ENCODE assay signal across 22 cellular contexts in the genomic region with DNA sequence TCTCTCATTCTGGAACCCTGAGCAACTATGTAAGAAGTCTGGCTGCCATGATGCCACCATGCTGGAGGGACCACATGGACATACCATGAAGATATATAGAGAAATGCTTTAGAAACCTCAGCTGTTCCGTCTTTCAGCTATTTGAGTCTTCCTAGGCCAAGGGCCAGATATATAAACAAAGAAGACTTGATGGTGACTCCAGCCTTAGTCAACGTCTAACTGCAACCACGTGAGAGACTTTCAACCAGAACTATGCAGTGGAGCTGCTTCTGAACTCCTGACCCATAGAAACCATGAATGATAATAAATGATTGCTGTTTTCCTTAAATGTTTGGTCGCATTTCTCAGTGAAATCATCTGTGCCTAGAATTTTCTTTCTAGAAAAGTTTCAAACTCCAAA. TPM values are rescaled to one million over a fixed set of nuclear protein-coding genes. Genes with fewer than 3 reads are reported as not detected.
DNase-seq lines count a peak whose midpoint lies in the region; ATAC-seq and TF ChIP-seq lines count a peak whose summit lies in the region.
"Had no signal": no experiment of that assay in that cellular context is flagged by ENCODE, and none has a peak within 500 bp of the region (broad histone marks: within the 10 kb centered on the region; RNA-seq: fewer than 3 reads in every experiment).

No MANE protein-coding gene starts in this region.

- ATAC-seq in HCT116 = no peak
- no peak for ATAC-seq in GM21367 (IDR thresholded peaks at IDR 0.05; ENCODE audit: unreplicated experiment)
- ATAC-seq: activated T-cell treated with anti-CD3 and anti-CD28 coated beads, Interleukin-2, amount 50 U/mL, for 4 hours; Right ventricle myocardium inferior had no signal

- RAD21 ChIA-PET in HCT116 (lab: Charles Lee; ENCODE audit: low non-redundant PET in 1 of 2, low total read pairs in 2 of 2, uncharacterized antibody in 2 of 2, unreplicated experiment in 2 of 2) = no interaction called here

- no peaks in the 10 kb centered on the region for H3K79me2 ChIP-seq in HCT116 (ENCODE audit: insufficient read depth, low read length)

- DNase-seq in AG04450 (ENCODE audit: low read depth, low spot score) = peak; percentile 57
- DNase-seq in HCT116 (ENCODE audit: low read depth, low spot score) = no peak
- peak; percentile 56 for DNase-seq in adipocyte (ENCODE audit: low read depth)
- peak; percentile 64 for DNase-seq in fibroblast of villous mesenchyme (ENCODE audit: low read depth)
- no peak for DNase-seq in GM10248 (ENCODE audit: extremely low spot score)
- no peak for DNase-seq in NCI-H2171 (lab: John Stamatoyannopoulos, UW)
- no peak for DNase-seq in SK-N-DZ (ENCODE audit: low spot score)
- DNase-seq: ACHN; activated CD4-positive, alpha-beta T cell treated with anti-CD3 and anti-CD28 coated beads, Interleukin-2, amount 10 ng/mL, durations not matched to agents 7 days and 5 days; activated naive CD8-positive, alpha-beta T cell treated with anti-CD3 and anti-CD28 coated beads for 36 hours; activated T-cell treated with anti-CD3 and anti-CD28 coated beads, Interleukin-2, amount 50 U/mL, for 4 hours; colonic mucosa; DMS153; mesendoderm; NCI-H2107; nucleus accumbens; stimulated activated naive CD4-positive, alpha-beta T cell treated with Interleukin-2 at 50 U/mL for 16 hours; T-helper 9 cell; uterus had no signal

- H3K27me3 ChIP-seq in AG04450 (ENCODE audit: control insufficient read depth, insufficient read depth, low read length) (no peaks in the 10 kb centered on the region), HCT116 (ENCODE audit: insufficient read depth, low read length) (no peaks in the 10 kb centered on the region), adipocyte (replicated peaks; ENCODE audit: control insufficient read depth, insufficient read depth, low read length) (no peaks in the 10 kb centered on the region)
- H3K27me3 ChIP-seq: colonic mucosa, esophagus muscularis mucosa, uterus had no signal

- intact Hi-C loops in HCT116 (cut with micrococcal nuclease) = no loop called here

- no peaks in the 10 kb centered on the region for H3K9me2 ChIP-seq in HCT116 (ENCODE audit: insufficient read depth)

- no peak for TF ChIP-seq RAD21 in HCT116 (IDR thresholded peaks at IDR 0.05; ENCODE audit: low read depth)

- TF ChIP-seq CTCF in AG04450 (IDR thresholded peaks at IDR 0.05; ENCODE audit: low read depth, low read length) (no peak), HCT116 (IDR thresholded peaks at IDR 0.05 in 2 of 3, conservative IDR thresholded peaks at IDR 0.05 in 1 of 3; ENCODE audit: borderline replicate concordance in 1 of 3, insufficient read depth in 1 of 3, low read depth in 2 of 3, low read length in 2 of 3) (no peak), fibroblast of villous mesenchyme (IDR thresholded peaks at IDR 0.05; ENCODE audit: insufficient read depth, low read depth, low read length) (no peak), GM10248 (IDR thresholded peaks at IDR 0.05; ENCODE audit: control extremely low read depth, extremely low read depth, low read depth, missing control alignments) (no peak)

- no TSS peak for BruUV-seq in HCT116 (replicated peaks; lab: Mats Ljungman, UMichigan)

- H3K4me2 ChIP-seq in HCT116 (ENCODE audit: low read length) = 0 out of 2 replicates have a peak overlapping the region, but pooled peaks have one; percentile 12

- H3K36me3 ChIP-seq in HCT116 (ENCODE audit: control insufficient read depth in 1 of 2, insufficient read depth in 2 of 2, low read length in 2 of 2) (no peaks in the 10 kb centered on the region), adipocyte (ENCODE audit: control insufficient read depth, insufficient read depth, low read length, severe bottlenecking) (no peaks in the 10 kb centered on the region)
- H3K36me3 ChIP-seq: colonic mucosa, esophagus muscularis mucosa, uterus had no signal

- no peak overlapping the region for H2AFZ ChIP-seq in HCT116 (ENCODE audit: low read depth, low read length, poor library complexity, severe bottlenecking)

- CTCF ChIA-PET in AG04450 (lab: Charles Lee) (no interaction called here), HCT116 (lab: Charles Lee) (no interaction called here), GM10248 (lab: Yijun Ruan, JAX) (no interaction called here)

- no peak overlapping the region for H3K4me3 ChIP-seq in AG04450 (ENCODE audit: low read depth, low read length)
- no peak overlapping the region for H3K4me3 ChIP-seq in HCT116 (replicated peaks in 1 of 2; ENCODE audit: low read depth in 1 of 2, low read length in 2 of 2)
- no peak overlapping the region for H3K4me3 ChIP-seq in adipocyte (ENCODE audit: low read length)
- no peak overlapping the region for H3K4me3 ChIP-seq in fibroblast of villous mesenchyme (ENCODE audit: low read depth, low read length)
- H3K4me3 ChIP-seq: colonic mucosa, esophagus muscularis mucosa, uterus had no signal

- no peaks in the 10 kb centered on the region for H4K20me1 ChIP-seq in HCT116 (ENCODE audit: insufficient read depth)

- POLR2A ChIA-PET in AG04450 (lab: Yijun Ruan, JAX) (interaction anchor here (0.6 to 1.6 kb wide), 2 partner anchors 21 to 192 kb away, joined by 3 to 8 read pairs; partner anchors contain the start of gene KITLG), HCT116 (lab: Charles Lee) (no interaction called here), GM10248 (lab: Yijun Ruan, JAX) (no interaction called here)

- H3K27ac ChIP-seq in AG04450 (ENCODE audit: low read depth, low read length) (no peak overlapping the region), HCT116 (ENCODE audit: low read depth, low read length) (no peak overlapping the region)
- H3K27ac ChIP-seq: colonic mucosa, esophagus muscularis mucosa, uterus had no signal

- no peak for TF ChIP-seq POLR2A in HCT116 (IDR thresholded peaks at IDR 0.05; ENCODE audit: borderline replicate concordance, extremely low read depth, insufficient read depth, insufficient read length)

- H3K4me1 ChIP-seq in HCT116 (ENCODE audit: control insufficient read depth in 1 of 2, insufficient read depth in 2 of 2, low read length in 2 of 2) (peaks cover 0 to 6% of the 10 kb centered on the region in 2 experiments; a peak in 2 of 4 replicates), adipocyte (ENCODE audit: control insufficient read depth, insufficient read depth, low read length) (no peaks in the 10 kb centered on the region)
- H3K4me1 ChIP-seq: colonic mucosa, esophagus muscularis mucosa, uterus had no signal

- H3K9ac ChIP-seq in HCT116 (ENCODE audit: low read length) (no peak overlapping the region), adipocyte (ENCODE audit: low read length) (no peak overlapping the region)

- H3K9me3 ChIP-seq in AG04450 (ENCODE audit: control insufficient read depth, insufficient read depth, low read length) = peaks cover 3% of the 10 kb centered on the region; the same call in 1 of the 2 replicates
- peaks cover 0 to 3% of the 10 kb centered on the region in 2 experiments; a peak in 1 of 4 replicates for H3K9me3 ChIP-seq in HCT116 (ENCODE audit: control insufficient read depth in 1 of 2, insufficient read depth in 1 of 2, low read depth in 1 of 2, low read length in 2 of 2)
- H3K9me3 ChIP-seq in adipocyte (ENCODE audit: control insufficient read depth, low read length) = no peaks in the 10 kb centered on the region
- H3K9me3 ChIP-seq: colonic mucosa, esophagus muscularis mucosa, uterus had no signal

TF ChIP-seq in HCT116, 20 proteins besides CTCF, POLR2A, EP300 and RAD21 (continues in another document):
- 0 out of 2 replicates have a peak, but pooled peaks have one; percentile 22 for TF ChIP-seq SP1 (IDR thresholded peaks at IDR 0.05; ENCODE audit: low read depth)
- no peak for TF ChIP-seq JUND (IDR thresholded peaks at IDR 0.05)
- TF ChIP-seq SRF (IDR thresholded peaks at IDR 0.05; ENCODE audit: low read depth) = no peak
- no peak for TF ChIP-seq ZFX (IDR thresholded peaks at IDR 0.05)
- no peak for TF ChIP-seq EGR1 (IDR thresholded peaks at IDR 0.05; ENCODE audit: low read depth)
- TF ChIP-seq, protein P1, sequence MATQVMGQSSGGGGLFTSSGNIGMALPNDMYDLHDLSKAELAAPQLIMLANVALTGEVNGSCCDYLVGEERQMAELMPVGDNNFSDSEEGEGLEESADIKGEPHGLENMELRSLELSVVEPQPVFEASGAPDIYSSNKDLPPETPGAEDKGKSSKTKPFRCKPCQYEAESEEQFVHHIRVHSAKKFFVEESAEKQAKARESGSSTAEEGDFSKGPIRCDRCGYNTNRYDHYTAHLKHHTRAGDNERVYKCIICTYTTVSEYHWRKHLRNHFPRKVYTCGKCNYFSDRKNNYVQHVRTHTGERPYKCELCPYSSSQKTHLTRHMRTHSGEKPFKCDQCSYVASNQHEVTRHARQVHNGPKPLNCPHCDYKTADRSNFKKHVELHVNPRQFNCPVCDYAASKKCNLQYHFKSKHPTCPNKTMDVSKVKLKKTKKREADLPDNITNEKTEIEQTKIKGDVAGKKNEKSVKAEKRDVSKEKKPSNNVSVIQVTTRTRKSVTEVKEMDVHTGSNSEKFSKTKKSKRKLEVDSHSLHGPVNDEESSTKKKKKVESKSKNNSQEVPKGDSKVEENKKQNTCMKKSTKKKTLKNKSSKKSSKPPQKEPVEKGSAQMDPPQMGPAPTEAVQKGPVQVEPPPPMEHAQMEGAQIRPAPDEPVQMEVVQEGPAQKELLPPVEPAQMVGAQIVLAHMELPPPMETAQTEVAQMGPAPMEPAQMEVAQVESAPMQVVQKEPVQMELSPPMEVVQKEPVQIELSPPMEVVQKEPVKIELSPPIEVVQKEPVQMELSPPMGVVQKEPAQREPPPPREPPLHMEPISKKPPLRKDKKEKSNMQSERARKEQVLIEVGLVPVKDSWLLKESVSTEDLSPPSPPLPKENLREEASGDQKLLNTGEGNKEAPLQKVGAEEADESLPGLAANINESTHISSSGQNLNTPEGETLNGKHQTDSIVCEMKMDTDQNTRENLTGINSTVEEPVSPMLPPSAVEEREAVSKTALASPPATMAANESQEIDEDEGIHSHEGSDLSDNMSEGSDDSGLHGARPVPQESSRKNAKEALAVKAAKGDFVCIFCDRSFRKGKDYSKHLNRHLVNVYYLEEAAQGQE (IDR thresholded peaks at IDR 0.05; ENCODE audit: low read depth) = no peak
- TF ChIP-seq FOSL1 (IDR thresholded peaks at IDR 0.05; ENCODE audit: low read depth) = peak; percentile 41; the same call in 1 of the 2 replicates
- no peak for TF ChIP-seq YY1 (IDR thresholded peaks at IDR 0.05; ENCODE audit: extremely low read depth, insufficient replicate concordance, low read depth, low read length)

RNA-seq across cellular contexts. Expression of gene KITLG, which starts 20.0 kb away (rescaled TPM):
- 25.2 and 35.3 TPM in 2 replicates for polyA plus RNA-seq in AG04450 (2011; rRNA removed)
- polyA minus RNA-seq in AG04450 (2011; rRNA and poly(A)+ RNA removed) = 27.5 and 42.8 TPM in 2 replicates
- total RNA-seq in HCT116 (2021; ENCODE audit: unreplicated experiment) = 570 TPM
- 90.6 and 130 TPM in 2 replicates for polyA plus RNA-seq in HCT116 (2012)
- 13.8 and 16.4 TPM in 2 replicates for total RNA-seq in fibroblast of villous mesenchyme
- 6.9 and 7.6 TPM in 2 replicates for polyA plus RNA-seq in SK-N-DZ (2014; cell fraction: cytosol; rRNA removed)
- polyA plus RNA-seq in SK-N-DZ (2014; cell fraction: nucleus; rRNA removed) = 3.6 and 4.0 TPM in 2 replicates

Comparison
In these comparisons a context has a peak if more than half of its experiments do, and no peak if none do; other contexts are left out.
1. DNase-seq: peak in AG04450 (single experiment), adipocyte (single experiment) and fibroblast of villous mesenchyme (single experiment); none in HCT116 (single experiment), GM10248 (single experiment), NCI-H2171 (single experiment) and SK-N-DZ (single experiment).
2. RNA of gene KITLG, which starts 20.0 kb away (total RNA-seq): 570 TPM in HCT116 (single experiment); 13.8 to 16.4 TPM in fibroblast of villous mesenchyme; every median in the first group is over 10 times any median in the second.